Comparison of ENCODE assay signal across 11 cellular contexts in genomic region chr19:49409441-49410029, GRCh38. TPM values are rescaled to one million over a fixed set of nuclear protein-coding genes. Genes with fewer than 3 reads are reported as not detected.
DNase-seq lines count a peak whose midpoint lies in the region; ATAC-seq and TF ChIP-seq lines count a peak whose summit lies in the region.
"Had no signal": no experiment of that assay in that cellular context is flagged by ENCODE, and none has a peak within 500 bp of the region (broad histone marks: within the 10 kb centered on the region; RNA-seq: fewer than 3 reads in every experiment).

No MANE protein-coding gene starts in this region.

- peak in 4 of 5 donors; percentile 34 to 46 (median 42) for DNase-seq in CD4-positive, alpha-beta memory T cell
- DNase-seq in H9 (no peak), SK-N-MC (ENCODE audit: low read depth, low spot score) (no peak), epidermal melanocyte (ENCODE audit: insufficient read length, low spot score) (peak; percentile 0), D341Med (ENCODE audit: low spot score) (no peak)
- no peak for DNase-seq in stimulated activated CD8-positive, alpha-beta memory T cell treated with anti-CD3 and anti-CD28 coated beads, Interleukin-4, amount 100 ng/mL, for 48 hours
- DNase-seq: NCI-H1048, pancreas had no signal

- H3K4me2 ChIP-seq in H9 (ENCODE audit: insufficient read depth, insufficient read length, low read length) = no peak overlapping the region

- no peak overlapping the region for H4K91ac ChIP-seq in H9 (ENCODE audit: insufficient read length, low read depth, low read length)

- peak overlapping the region; percentile 60 to 83 (median 68) for H3K4me3 Mint-ChIP-seq in CD4-positive, alpha-beta memory T cell
- peak overlapping the region in 1 of 2 experiments; percentile 25; a peak in 1 of 5 replicates for H3K4me3 Mint-ChIP-seq in H9

- H4K5ac ChIP-seq in H9 (ENCODE audit: insufficient read length, low read depth, low read length) = no peak overlapping the region

- H3K27ac ChIP-seq in CD4-positive, alpha-beta memory T cell (ENCODE audit: low read depth, low read length) = peak overlapping the region; percentile 34
- H3K27ac ChIP-seq in H9 (ENCODE audit: insufficient read length, low read depth, low read length) (no peak overlapping the region), SK-N-MC (peak overlapping the region; percentile 79)
- H3K27ac ChIP-seq: pancreas, SJSA1 had no signal

- no peak overlapping the region for H2BK5ac ChIP-seq in H9 (ENCODE audit: insufficient read length, low read length)

- H2BK12ac ChIP-seq in H9 (ENCODE audit: insufficient read length, low read depth, low read length) = no peak overlapping the region

- no peak overlapping the region for H3K14ac ChIP-seq in H9 (ENCODE audit: insufficient read depth, low read length)

- no peak overlapping the region for H2BK15ac ChIP-seq in H9 (ENCODE audit: low read depth, low read length)

- no peaks in the 10 kb centered on the region for H3K9me3 Mint-ChIP-seq in CD4-positive, alpha-beta memory T cell
- no peaks in the 10 kb centered on the region for H3K9me3 Mint-ChIP-seq in H9

- H3K27me3 ChIP-seq in CD4-positive, alpha-beta memory T cell (ENCODE audit: insufficient read depth, low read length) = no peaks in the 10 kb centered on the region
- no peaks in the 10 kb centered on the region for H3K27me3 ChIP-seq in H9 (ENCODE audit: insufficient read depth, low read length)
- H3K27me3 ChIP-seq: pancreas, SJSA1 had no signal

- peak overlapping the region; percentile 14 for H3K18ac ChIP-seq in H9 (ENCODE audit: insufficient read length, low read depth, low read length)

- no peaks in the 10 kb centered on the region for H3K36me3 Mint-ChIP-seq in CD4-positive, alpha-beta memory T cell
- H3K36me3 Mint-ChIP-seq in H9 (ENCODE audit: insufficient read depth in 1 of 3, low read depth in 3 of 3) = no peaks in the 10 kb centered on the region; a peak in 1 of 7 replicates

- H2BK20ac ChIP-seq in H9 (ENCODE audit: low read depth, low read length, poor library complexity, severe bottlenecking) = no peak overlapping the region

- ATAC-seq in HG02852 (IDR thresholded peaks at IDR 0.05; ENCODE audit: unreplicated experiment) (no peak), GM21360 (IDR thresholded peaks at IDR 0.05; ENCODE audit: unreplicated experiment) (no peak)

- H3K4me1 ChIP-seq in CD4-positive, alpha-beta memory T cell (ENCODE audit: insufficient read depth, low read length) = peaks cover 62% of the 10 kb centered on the region
- H3K4me1 ChIP-seq in H9 (ENCODE audit: insufficient read depth, low read length) = peaks cover 3% of the 10 kb centered on the region; the same call in 1 of the 2 replicates
- H3K4me1 ChIP-seq: pancreas, SJSA1 had no signal

- H3K4me3 ChIP-seq in CD4-positive, alpha-beta memory T cell (ENCODE audit: low read length in 2 of 2) = peak overlapping the region in 1 of 2 donors; percentile 34
- no peak overlapping the region for H3K4me3 ChIP-seq in SK-N-MC
- H3K4me3 ChIP-seq: pancreas, SJSA1 had no signal

- CTCF ChIA-PET in CD4-positive, alpha-beta memory T cell (lab: Charles Lee; ENCODE audit: partially characterized antibody) = interaction anchor here (0.8 to 1.7 kb wide), 6 partner anchors 14 to 265 kb away, joined by 3 to 7 read pairs (median 3); partner anchors contain the start of gene GFY

- no peak overlapping the region for H2BK120ac ChIP-seq in H9 (ENCODE audit: low read depth, low read length, poor library complexity, severe bottlenecking)

- intact Hi-C loops in CD4-positive, alpha-beta memory T cell (cut with micrococcal nuclease) = loop anchor here (2.0 kb wide), 1 partner anchor 19 kb away; no protein-coding TSS in a partner anchor

- no peaks in the 10 kb centered on the region for H3K79me1 ChIP-seq in H9 (ENCODE audit: insufficient read depth, low read depth, low read length, poor library complexity, severe bottlenecking)

- no peaks in the 10 kb centered on the region for H3K27me3 Mint-ChIP-seq in CD4-positive, alpha-beta memory T cell
- H3K27me3 Mint-ChIP-seq in H9 (ENCODE audit: low read depth) = peaks cover 11% of the 10 kb centered on the region

- no peak overlapping the region for H4K8ac ChIP-seq in H9 (replicated peaks; ENCODE audit: insufficient read length, low read depth, low read length)

- no peak overlapping the region for H2AFZ ChIP-seq in H9 (ENCODE audit: low read length)

- H3K27ac Mint-ChIP-seq in CD4-positive, alpha-beta memory T cell = peak overlapping the region; percentile 76 to 96 (median 92)
- H3K27ac Mint-ChIP-seq in H9 = peak overlapping the region in 1 of 3 experiments; percentile 70; a peak in 2 of 7 replicates

- H3K4ac ChIP-seq in H9 (ENCODE audit: low read depth, low read length) = no peak overlapping the region

- H2AK5ac ChIP-seq in H9 (ENCODE audit: insufficient read length, low read length) = no peak overlapping the region

- no peak overlapping the region for H3K56ac ChIP-seq in H9 (ENCODE audit: insufficient read length, low read depth, low read length)

- no peaks in the 10 kb centered on the region for H3K23me2 ChIP-seq in H9 (ENCODE audit: insufficient read length, low read depth, low read length, poor library complexity, severe bottlenecking)

- no CpG with 5 or more reads among the region's 5 CpGs for WGBS in H9 (ENCODE audit: extremely low coverage, insufficient read length, low lambda C conversion rate)

- no peak overlapping the region for H3T11ph ChIP-seq in H9 (ENCODE audit: low read length)

- H4K20me1 ChIP-seq in H9 (ENCODE audit: control insufficient read depth, insufficient read depth, insufficient read length) = no peaks in the 10 kb centered on the region

- H3K79me2 ChIP-seq in H9 (ENCODE audit: insufficient read depth, low read length) = no peaks in the 10 kb centered on the region

- no peaks in the 10 kb centered on the region for H3K36me3 ChIP-seq in CD4-positive, alpha-beta memory T cell (ENCODE audit: insufficient read depth, low read length)
- H3K36me3 ChIP-seq in SK-N-MC (ENCODE audit: insufficient read depth, low read length) = no peaks in the 10 kb centered on the region
- H3K36me3 ChIP-seq: pancreas, SJSA1 had no signal

- H3K9me3 ChIP-seq in CD4-positive, alpha-beta memory T cell (ENCODE audit: control insufficient read depth in 1 of 2, low read length in 2 of 2) = no peaks in the 10 kb centered on the region
- H3K9me3 ChIP-seq in H9 (ENCODE audit: control insufficient read depth, low read depth, low read length) (no peaks in the 10 kb centered on the region), SK-N-MC (ENCODE audit: low read depth, low read length) (no peaks in the 10 kb centered on the region)
- H3K9me3 ChIP-seq: pancreas, SJSA1 had no signal

- no peak for TF ChIP-seq CTCF in H9 (conservative IDR thresholded peaks at IDR 0.05)

- H3K9ac ChIP-seq in H9 (ENCODE audit: extremely low read depth, insufficient read length, low read length) (no peak overlapping the region), SK-N-MC (ENCODE audit: insufficient read length) (no peak overlapping the region)

- no peak overlapping the region for H3K23ac ChIP-seq in H9 (ENCODE audit: insufficient read length, low read depth, low read length)

- peaks cover 37 to 76% (median 55%) of the 10 kb centered on the region in 4 donors for H3K4me1 Mint-ChIP-seq in CD4-positive, alpha-beta memory T cell
- H3K4me1 Mint-ChIP-seq in H9 = peaks cover 33 to 35% of the 10 kb centered on the region in 2 experiments

- POLR2A ChIA-PET in CD4-positive, alpha-beta memory T cell (lab: Charles Lee; ENCODE audit: partially characterized antibody) = interaction anchor here (0.6 to 2.8 kb wide), 15 partner anchors 12 to 149 kb away, joined by 3 to 17 read pairs (median 3); partner anchors contain the start of genes ALDH16A1, CD37, GFY and PTH2

RNA-seq across cellular contexts. Expression of gene PTH2, which starts 13.7 kb away (rescaled TPM):
- not detected for total RNA-seq in CD4-positive, alpha-beta memory T cell
- polyA plus RNA-seq in CD4-positive, alpha-beta memory T cell = not detected
- total RNA-seq in H9 (2021) = 0.92 and 0.96 TPM in 2 replicates
- total RNA-seq: pancreas, SJSA1 had no signal
- polyA plus RNA-seq: pancreas had no signal

RNA-seq across cellular contexts. Expression of gene GFY, which starts 15.7 kb away (rescaled TPM):
- total RNA-seq in CD4-positive, alpha-beta memory T cell = not detected
- not detected for polyA plus RNA-seq in CD4-positive, alpha-beta memory T cell
- 1.1 and 1.3 TPM in 2 replicates for total RNA-seq in H9 (2021)
- total RNA-seq: pancreas, SJSA1 had no signal
- polyA plus RNA-seq: pancreas had no signal

RNA-seq across cellular contexts. Expression of gene KASH5, which starts 21.5 kb away (rescaled TPM):
- under 1 TPM; 0.23 to 0.69 TPM for total RNA-seq in CD4-positive, alpha-beta memory T cell
- not detected for polyA plus RNA-seq in CD4-positive, alpha-beta memory T cell
- 0.39 TPM in 1 of 2 replicates, not detected in the other for total RNA-seq in H9 (2021)
- total RNA-seq: SJSA1 had no signal

RNA-seq across cellular contexts. Expression of gene SLC17A7, which starts 31.8 kb away (rescaled TPM):
- total RNA-seq in CD4-positive, alpha-beta memory T cell = under 1 TPM; 0.15 to 0.25 TPM
- not detected for polyA plus RNA-seq in CD4-positive, alpha-beta memory T cell
- total RNA-seq in H9 (2021) = 1.1 and 1.3 TPM in 2 replicates
- total RNA-seq: SJSA1 had no signal

RNA-seq across cellular contexts. Expression of gene PIH1D1, which starts 42.1 kb away (rescaled TPM):
- total RNA-seq in CD4-positive, alpha-beta memory T cell = 100 to 1,000 TPM; 178 to 186 TPM
- polyA plus RNA-seq in CD4-positive, alpha-beta memory T cell = 100 to 1,000 TPM in 1 of 2 donors, 10 to 100 TPM in 1; 87.2 to 124 TPM
- total RNA-seq in H9 (2021) = 166 and 171 TPM in 2 replicates

Comparison
In these comparisons a context has a peak if more than half of its experiments do, and no peak if none do; other contexts are left out.
1. DNase-seq: peak in CD4-positive, alpha-beta memory T cell (4 of 5) and epidermal melanocyte (single experiment); none in H9 (single experiment), SK-N-MC (single experiment), D341Med (single experiment) and stimulated activated CD8-positive, alpha-beta memory T cell treated with anti-CD3 and anti-CD28 coated beads, Interleukin-4, amount 100 ng/mL, for 48 hours (single experiment).